ENCODE assay signal across 9 cellular contexts in genomic region chr9:137114220-137114612, GRCh38. TPM values are rescaled to one million over a fixed set of nuclear protein-coding genes. Genes with fewer than 3 reads are reported as not detected.
DNase-seq lines count a peak whose midpoint lies in the region; ATAC-seq and TF ChIP-seq lines count a peak whose summit lies in the region.
"Had no signal": no experiment of that assay in that cellular context is flagged by ENCODE, and none has a peak within 500 bp of the region (broad histone marks: within the 10 kb centered on the region; RNA-seq: fewer than 3 reads in every experiment).

No MANE protein-coding gene starts in this region.

- no peaks in the 10 kb centered on the region for H3K9me3 Mint-ChIP-seq in Calu3 (ENCODE audit: low read depth, unreplicated experiment)

- intact Hi-C loops in Calu3 (cut with micrococcal nuclease; ENCODE audit: unreplicated experiment) (no loop called here), ascending aorta (cut with DNase I) (no loop called here)

- no peaks in the 10 kb centered on the region for H3K4me1 Mint-ChIP-seq in Calu3 (ENCODE audit: low read depth, unreplicated experiment)

- H3K36me3 ChIP-seq in ascending aorta, result peaks cover 14 to 31% of the 10 kb centered on the region in 2 donors
- peaks cover 11% of the 10 kb centered on the region for H3K36me3 ChIP-seq in mesodermal cell (ENCODE audit: control insufficient read depth, insufficient read depth, low read length)

- BruUV-seq in Calu3 (replicated peaks; lab: Mats Ljungman, UMichigan), result no TSS peak

- H3K36me3 Mint-ChIP-seq in Calu3 (ENCODE audit: insufficient read depth, unreplicated experiment), result peaks cover 11% of the 10 kb centered on the region

- H3K27ac ChIP-seq in ascending aorta (no peak overlapping the region), mesodermal cell (ENCODE audit: low read depth, low read length, severe bottlenecking) (no peak overlapping the region)

- no peak overlapping the region for H3K27ac Mint-ChIP-seq in Calu3 (ENCODE audit: unreplicated experiment)

- peak overlapping the region; percentile 89 to 93 for H3K4me3 ChIP-seq in ascending aorta
- peak overlapping the region; percentile 46 for H3K4me3 ChIP-seq in mesodermal cell (ENCODE audit: extremely low read depth, insufficient read depth, low read length, poor library complexity, severe bottlenecking)

- H3K9me3 ChIP-seq in ascending aorta (no peaks in the 10 kb centered on the region), mesodermal cell (ENCODE audit: control insufficient read depth, low read length) (no peaks in the 10 kb centered on the region)

- H3K4me1 ChIP-seq in ascending aorta (peaks cover 0 to 15% of the 10 kb centered on the region in 2 donors), mesodermal cell (ENCODE audit: control insufficient read depth, insufficient read depth, low read length, poor library complexity, severe bottlenecking) (no peaks in the 10 kb centered on the region)

- H3K27me3 ChIP-seq in ascending aorta, result no peaks in the 10 kb centered on the region

- ATAC-seq in HG02852 (IDR thresholded peaks at IDR 0.05; ENCODE audit: unreplicated experiment) (peak; percentile 27), GM19452 (IDR thresholded peaks at IDR 0.05; ENCODE audit: unreplicated experiment) (no peak)

- CTCF ChIA-PET in Calu3 (lab: Charles Lee), result no interaction called here

- H3K27me3 Mint-ChIP-seq in Calu3 (ENCODE audit: unreplicated experiment), result peaks cover 14% of the 10 kb centered on the region

- TF ChIP-seq CTCF in Calu3 (IDR thresholded peaks at IDR 0.05; ENCODE audit: unreplicated experiment) (no peak), ascending aorta (IDR thresholded peaks at IDR 0.05) (no peak)

- peak overlapping the region; percentile 40 for H3K4me3 Mint-ChIP-seq in Calu3 (ENCODE audit: low read depth, unreplicated experiment)

- WGBS in mesodermal cell (ENCODE audit: insufficient coverage in 2 of 2), 2 experiments, result 16 to 22% methylated on average over 9 to 26 of the region's 45 CpGs

- no peak for DNase-seq in Calu3
- DNase-seq in ascending aorta (ENCODE audit: low spot score in 2 of 2), result no peak
- DNase-seq in NCI-H526 (lab: John Stamatoyannopoulos, UW), result no peak
- DNase-seq in occipital lobe (lab: John Stamatoyannopoulos, UW), result no peak
- no peak for DNase-seq in GOT3 (lab: John Stamatoyannopoulos, UW)

RNA-seq across cellular contexts. Expression of gene DPP7, which starts 0.3 kb away (rescaled TPM):
- total RNA-seq in Calu3 (2022) (51.6 and 76.8 TPM in 2 replicates), ascending aorta (176 TPM), occipital lobe (17.6 TPM)
- 39.7 TPM for polyA plus RNA-seq in mesodermal cell (2013, experiment 1 of 2)
- polyA plus RNA-seq in mesodermal cell (2013, experiment 2 of 2), result 31.8 TPM

RNA-seq across cellular contexts. Expression of gene GRIN1, which starts 24.7 kb away (rescaled TPM):
- total RNA-seq in Calu3 (2022) (0.24 and 0.54 TPM in 2 replicates), ascending aorta (not detected), occipital lobe (31.2 TPM)
- not detected for polyA plus RNA-seq in mesodermal cell (2013, experiment 1 of 2)
- not detected for polyA plus RNA-seq in mesodermal cell (2013, experiment 2 of 2)
- total RNA-seq: M059J had no signal

RNA-seq across cellular contexts. Expression of gene MAN1B1, which starts 27.4 kb away (rescaled TPM):
- 61.4 and 65.6 TPM in 2 replicates for total RNA-seq in Calu3 (2022)
- 85.3 TPM for total RNA-seq in ascending aorta
- polyA plus RNA-seq in mesodermal cell (2013, experiment 1 of 2), result 55.1 TPM
- 46.1 TPM for polyA plus RNA-seq in mesodermal cell (2013, experiment 2 of 2)
- total RNA-seq in occipital lobe, result 38.5 TPM

RNA-seq across cellular contexts. Expression of gene UAP1L1, which starts 36.9 kb away (rescaled TPM):
- 9.1 and 10.8 TPM in 2 replicates for total RNA-seq in Calu3 (2022)
- 17.1 TPM for total RNA-seq in ascending aorta
- 5.8 TPM for polyA plus RNA-seq in mesodermal cell (2013, experiment 1 of 2)
- polyA plus RNA-seq in mesodermal cell (2013, experiment 2 of 2), result 5.2 TPM
- total RNA-seq in occipital lobe, result 0.31 TPM

RNA-seq across cellular contexts. Expression of gene SAPCD2, which starts 43.9 kb away (rescaled TPM):
- 38.4 and 41.1 TPM in 2 replicates for total RNA-seq in Calu3 (2022)
- 8.7 TPM for total RNA-seq in ascending aorta
- polyA plus RNA-seq in mesodermal cell (2013, experiment 1 of 2), result 9.4 TPM
- 11.6 TPM for polyA plus RNA-seq in mesodermal cell (2013, experiment 2 of 2)
- total RNA-seq in occipital lobe, result 1.6 TPM

Comparison
In these comparisons a context has a peak if more than half of its experiments do, and no peak if none do; other contexts are left out.
1. RNA of gene GRIN1, which starts 24.7 kb away (total RNA-seq): 31.2 TPM in occipital lobe (single experiment); 0.24 to 0.54 TPM in Calu3 and not detected in ascending aorta (single experiment); every median in the first group is over 10 times any median in the second.